In the genomic region with DNA sequence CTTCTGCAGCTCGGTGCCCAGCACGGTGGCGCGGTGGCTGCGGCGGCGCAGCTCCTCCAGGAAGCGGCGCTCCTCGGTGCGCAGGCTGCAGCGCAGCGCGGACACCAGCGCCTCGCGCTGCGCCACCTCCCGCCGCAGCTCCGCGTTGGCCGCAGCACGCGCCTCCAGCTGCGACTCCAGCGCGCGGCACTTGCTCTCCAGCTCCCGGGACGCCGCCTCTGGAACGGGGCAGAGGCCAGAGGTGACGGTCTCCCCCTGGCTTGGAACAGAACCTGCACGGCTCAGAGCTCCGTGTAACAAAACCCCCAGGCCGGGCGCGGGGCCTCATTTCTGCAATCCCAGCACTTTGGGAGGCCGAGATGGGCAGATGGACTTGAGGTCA, we compare ENCODE assay signal across 1 cellular context.
TF ChIP-seq lines count a peak whose summit lies in the region.

No MANE protein-coding gene starts in this region.

TF ChIP-seq in WTC11, 78 proteins besides CTCF, POLR2A, EP300 and RAD21 (continued from another document and continues in another):
- TF ChIP-seq CBFB (CRISPR knock-in tag; IDR thresholded peaks at IDR 0.05; ENCODE audit: low read depth) (no peak; the same call in 1 of the 2 replicates), ELF4 (CRISPR knock-in tag; IDR thresholded peaks at IDR 0.05; ENCODE audit: low read depth) (0 out of 2 replicates have a peak, but pooled peaks have one; percentile 21), ZBTB21 (CRISPR knock-in tag; IDR thresholded peaks at IDR 0.05; ENCODE audit: borderline replicate concordance) (peak; percentile 86), ETV6 (CRISPR knock-in tag; IDR thresholded peaks at IDR 0.05) (peak; percentile 78), JUN (CRISPR knock-in tag; IDR thresholded peaks at IDR 0.05) (0 out of 2 replicates have a peak, but pooled peaks have one; percentile 31), RELA (CRISPR knock-in tag; IDR thresholded peaks at IDR 0.05; ENCODE audit: borderline replicate concordance) (peak; percentile 89), GRHL2 (CRISPR knock-in tag; IDR thresholded peaks at IDR 0.05; ENCODE audit: insufficient replicate concordance, severe bottlenecking) (no peak), FOXJ3 (CRISPR knock-in tag; IDR thresholded peaks at IDR 0.05; ENCODE audit: borderline replicate concordance) (no peak), SMAD3 (CRISPR knock-in tag; IDR thresholded peaks at IDR 0.05; ENCODE audit: borderline replicate concordance) (peak; percentile 66; the same call in 1 of the 2 replicates), ATF1 (CRISPR knock-in tag; IDR thresholded peaks at IDR 0.05) (no peak), SP1 (CRISPR knock-in tag; conservative IDR thresholded peaks at IDR 0.05) (peak; percentile 67), ZNF219 (CRISPR knock-in tag; IDR thresholded peaks at IDR 0.05; ENCODE audit: borderline replicate concordance) (no peak; the same call in 1 of the 2 replicates), SMAD4 (CRISPR knock-in tag; IDR thresholded peaks at IDR 0.05) (no peak), ZNF232 (CRISPR knock-in tag; IDR thresholded peaks at IDR 0.05) (no peak), EMX1 (CRISPR knock-in tag; IDR thresholded peaks at IDR 0.05) (no peak), ZNF423 (CRISPR knock-in tag; IDR thresholded peaks at IDR 0.05) (no peak), ZNF416 (CRISPR knock-in tag; IDR thresholded peaks at IDR 0.05) (no peak), FOXP1 (CRISPR knock-in tag; IDR thresholded peaks at IDR 0.05; ENCODE audit: borderline replicate concordance) (peak; percentile 91), TEAD1 (CRISPR knock-in tag; IDR thresholded peaks at IDR 0.05) (peak; percentile 88)
- TF ChIP-seq, protein P1, sequence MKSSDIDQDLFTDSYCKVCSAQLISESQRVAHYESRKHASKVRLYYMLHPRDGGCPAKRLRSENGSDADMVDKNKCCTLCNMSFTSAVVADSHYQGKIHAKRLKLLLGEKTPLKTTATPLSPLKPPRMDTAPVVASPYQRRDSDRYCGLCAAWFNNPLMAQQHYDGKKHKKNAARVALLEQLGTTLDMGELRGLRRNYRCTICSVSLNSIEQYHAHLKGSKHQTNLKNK (CRISPR knock-in tag; IDR thresholded peaks at IDR 0.05): no peak
- TF ChIP-seq, protein P2, sequence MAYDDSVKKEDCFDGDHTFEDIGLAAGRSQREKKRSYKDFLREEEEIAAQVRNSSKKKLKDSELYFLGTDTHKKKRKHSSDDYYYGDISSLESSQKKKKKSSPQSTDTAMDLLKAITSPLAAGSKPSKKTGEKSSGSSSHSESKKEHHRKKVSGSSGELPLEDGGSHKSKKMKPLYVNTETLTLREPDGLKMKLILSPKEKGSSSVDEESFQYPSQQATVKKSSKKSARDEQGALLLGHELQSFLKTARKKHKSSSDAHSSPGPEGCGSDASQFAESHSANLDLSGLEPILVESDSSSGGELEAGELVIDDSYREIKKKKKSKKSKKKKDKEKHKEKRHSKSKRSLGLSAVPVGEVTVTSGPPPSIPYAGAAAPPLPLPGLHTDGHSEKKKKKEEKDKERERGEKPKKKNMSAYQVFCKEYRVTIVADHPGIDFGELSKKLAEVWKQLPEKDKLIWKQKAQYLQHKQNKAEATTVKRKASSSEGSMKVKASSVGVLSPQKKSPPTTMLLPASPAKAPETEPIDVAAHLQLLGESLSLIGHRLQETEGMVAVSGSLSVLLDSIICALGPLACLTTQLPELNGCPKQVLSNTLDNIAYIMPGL (CRISPR knock-in tag; IDR thresholded peaks at IDR 0.05): peak; percentile 84; the same call in 1 of the 2 replicates
- TF ChIP-seq, protein P3, sequence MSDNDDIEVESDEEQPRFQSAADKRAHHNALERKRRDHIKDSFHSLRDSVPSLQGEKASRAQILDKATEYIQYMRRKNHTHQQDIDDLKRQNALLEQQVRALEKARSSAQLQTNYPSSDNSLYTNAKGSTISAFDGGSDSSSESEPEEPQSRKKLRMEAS (CRISPR knock-in tag; IDR thresholded peaks at IDR 0.05): peak; percentile 92; the same call in 1 of the 2 replicates
- TF ChIP-seq, protein P4, sequence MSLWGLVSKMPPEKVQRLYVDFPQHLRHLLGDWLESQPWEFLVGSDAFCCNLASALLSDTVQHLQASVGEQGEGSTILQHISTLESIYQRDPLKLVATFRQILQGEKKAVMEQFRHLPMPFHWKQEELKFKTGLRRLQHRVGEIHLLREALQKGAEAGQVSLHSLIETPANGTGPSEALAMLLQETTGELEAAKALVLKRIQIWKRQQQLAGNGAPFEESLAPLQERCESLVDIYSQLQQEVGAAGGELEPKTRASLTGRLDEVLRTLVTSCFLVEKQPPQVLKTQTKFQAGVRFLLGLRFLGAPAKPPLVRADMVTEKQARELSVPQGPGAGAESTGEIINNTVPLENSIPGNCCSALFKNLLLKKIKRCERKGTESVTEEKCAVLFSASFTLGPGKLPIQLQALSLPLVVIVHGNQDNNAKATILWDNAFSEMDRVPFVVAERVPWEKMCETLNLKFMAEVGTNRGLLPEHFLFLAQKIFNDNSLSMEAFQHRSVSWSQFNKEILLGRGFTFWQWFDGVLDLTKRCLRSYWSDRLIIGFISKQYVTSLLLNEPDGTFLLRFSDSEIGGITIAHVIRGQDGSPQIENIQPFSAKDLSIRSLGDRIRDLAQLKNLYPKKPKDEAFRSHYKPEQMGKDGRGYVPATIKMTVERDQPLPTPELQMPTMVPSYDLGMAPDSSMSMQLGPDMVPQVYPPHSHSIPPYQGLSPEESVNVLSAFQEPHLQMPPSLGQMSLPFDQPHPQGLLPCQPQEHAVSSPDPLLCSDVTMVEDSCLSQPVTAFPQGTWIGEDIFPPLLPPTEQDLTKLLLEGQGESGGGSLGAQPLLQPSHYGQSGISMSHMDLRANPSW (CRISPR knock-in tag; conservative IDR thresholded peaks at IDR 0.05; ENCODE audit: low read depth): no peak
- TF ChIP-seq, protein P5, sequence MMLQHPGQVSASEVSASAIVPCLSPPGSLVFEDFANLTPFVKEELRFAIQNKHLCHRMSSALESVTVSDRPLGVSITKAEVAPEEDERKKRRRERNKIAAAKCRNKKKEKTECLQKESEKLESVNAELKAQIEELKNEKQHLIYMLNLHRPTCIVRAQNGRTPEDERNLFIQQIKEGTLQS (CRISPR knock-in tag; conservative IDR thresholded peaks at IDR 0.05): no peak
- TF ChIP-seq, protein P6, sequence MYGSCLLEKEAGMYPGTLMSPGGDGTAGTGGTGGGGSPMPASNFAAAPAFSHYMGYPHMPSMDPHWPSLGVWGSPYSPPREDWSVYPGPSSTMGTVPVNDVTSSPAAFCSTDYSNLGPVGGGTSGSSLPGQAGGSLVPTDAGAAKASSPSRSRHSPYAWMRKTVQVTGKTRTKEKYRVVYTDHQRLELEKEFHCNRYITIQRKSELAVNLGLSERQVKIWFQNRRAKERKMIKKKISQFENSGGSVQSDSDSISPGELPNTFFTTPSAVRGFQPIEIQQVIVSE (CRISPR knock-in tag; IDR thresholded peaks at IDR 0.05; ENCODE audit: borderline replicate concordance): no peak
- TF ChIP-seq, protein P7, sequence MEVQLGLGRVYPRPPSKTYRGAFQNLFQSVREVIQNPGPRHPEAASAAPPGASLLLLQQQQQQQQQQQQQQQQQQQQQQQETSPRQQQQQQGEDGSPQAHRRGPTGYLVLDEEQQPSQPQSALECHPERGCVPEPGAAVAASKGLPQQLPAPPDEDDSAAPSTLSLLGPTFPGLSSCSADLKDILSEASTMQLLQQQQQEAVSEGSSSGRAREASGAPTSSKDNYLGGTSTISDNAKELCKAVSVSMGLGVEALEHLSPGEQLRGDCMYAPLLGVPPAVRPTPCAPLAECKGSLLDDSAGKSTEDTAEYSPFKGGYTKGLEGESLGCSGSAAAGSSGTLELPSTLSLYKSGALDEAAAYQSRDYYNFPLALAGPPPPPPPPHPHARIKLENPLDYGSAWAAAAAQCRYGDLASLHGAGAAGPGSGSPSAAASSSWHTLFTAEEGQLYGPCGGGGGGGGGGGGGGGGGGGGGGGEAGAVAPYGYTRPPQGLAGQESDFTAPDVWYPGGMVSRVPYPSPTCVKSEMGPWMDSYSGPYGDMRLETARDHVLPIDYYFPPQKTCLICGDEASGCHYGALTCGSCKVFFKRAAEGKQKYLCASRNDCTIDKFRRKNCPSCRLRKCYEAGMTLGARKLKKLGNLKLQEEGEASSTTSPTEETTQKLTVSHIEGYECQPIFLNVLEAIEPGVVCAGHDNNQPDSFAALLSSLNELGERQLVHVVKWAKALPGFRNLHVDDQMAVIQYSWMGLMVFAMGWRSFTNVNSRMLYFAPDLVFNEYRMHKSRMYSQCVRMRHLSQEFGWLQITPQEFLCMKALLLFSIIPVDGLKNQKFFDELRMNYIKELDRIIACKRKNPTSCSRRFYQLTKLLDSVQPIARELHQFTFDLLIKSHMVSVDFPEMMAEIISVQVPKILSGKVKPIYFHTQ (CRISPR knock-in tag; IDR thresholded peaks at IDR 0.05): no peak
- TF ChIP-seq, protein P8, sequence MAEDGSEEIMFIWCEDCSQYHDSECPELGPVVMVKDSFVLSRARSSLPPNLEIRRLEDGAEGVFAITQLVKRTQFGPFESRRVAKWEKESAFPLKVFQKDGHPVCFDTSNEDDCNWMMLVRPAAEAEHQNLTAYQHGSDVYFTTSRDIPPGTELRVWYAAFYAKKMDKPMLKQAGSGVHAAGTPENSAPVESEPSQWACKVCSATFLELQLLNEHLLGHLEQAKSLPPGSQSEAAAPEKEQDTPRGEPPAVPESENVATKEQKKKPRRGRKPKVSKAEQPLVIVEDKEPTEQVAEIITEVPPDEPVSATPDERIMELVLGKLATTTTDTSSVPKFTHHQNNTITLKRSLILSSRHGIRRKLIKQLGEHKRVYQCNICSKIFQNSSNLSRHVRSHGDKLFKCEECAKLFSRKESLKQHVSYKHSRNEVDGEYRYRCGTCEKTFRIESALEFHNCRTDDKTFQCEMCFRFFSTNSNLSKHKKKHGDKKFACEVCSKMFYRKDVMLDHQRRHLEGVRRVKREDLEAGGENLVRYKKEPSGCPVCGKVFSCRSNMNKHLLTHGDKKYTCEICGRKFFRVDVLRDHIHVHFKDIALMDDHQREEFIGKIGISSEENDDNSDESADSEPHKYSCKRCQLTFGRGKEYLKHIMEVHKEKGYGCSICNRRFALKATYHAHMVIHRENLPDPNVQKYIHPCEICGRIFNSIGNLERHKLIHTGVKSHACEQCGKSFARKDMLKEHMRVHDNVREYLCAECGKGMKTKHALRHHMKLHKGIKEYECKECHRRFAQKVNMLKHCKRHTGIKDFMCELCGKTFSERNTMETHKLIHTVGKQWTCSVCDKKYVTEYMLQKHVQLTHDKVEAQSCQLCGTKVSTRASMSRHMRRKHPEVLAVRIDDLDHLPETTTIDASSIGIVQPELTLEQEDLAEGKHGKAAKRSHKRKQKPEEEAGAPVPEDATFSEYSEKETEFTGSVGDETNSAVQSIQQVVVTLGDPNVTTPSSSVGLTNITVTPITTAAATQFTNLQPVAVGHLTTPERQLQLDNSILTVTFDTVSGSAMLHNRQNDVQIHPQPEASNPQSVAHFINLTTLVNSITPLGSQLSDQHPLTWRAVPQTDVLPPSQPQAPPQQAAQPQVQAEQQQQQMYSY (CRISPR knock-in tag; IDR thresholded peaks at IDR 0.05): peak; percentile 40; the same call in 1 of the 2 replicates
- TF ChIP-seq, protein P9, sequence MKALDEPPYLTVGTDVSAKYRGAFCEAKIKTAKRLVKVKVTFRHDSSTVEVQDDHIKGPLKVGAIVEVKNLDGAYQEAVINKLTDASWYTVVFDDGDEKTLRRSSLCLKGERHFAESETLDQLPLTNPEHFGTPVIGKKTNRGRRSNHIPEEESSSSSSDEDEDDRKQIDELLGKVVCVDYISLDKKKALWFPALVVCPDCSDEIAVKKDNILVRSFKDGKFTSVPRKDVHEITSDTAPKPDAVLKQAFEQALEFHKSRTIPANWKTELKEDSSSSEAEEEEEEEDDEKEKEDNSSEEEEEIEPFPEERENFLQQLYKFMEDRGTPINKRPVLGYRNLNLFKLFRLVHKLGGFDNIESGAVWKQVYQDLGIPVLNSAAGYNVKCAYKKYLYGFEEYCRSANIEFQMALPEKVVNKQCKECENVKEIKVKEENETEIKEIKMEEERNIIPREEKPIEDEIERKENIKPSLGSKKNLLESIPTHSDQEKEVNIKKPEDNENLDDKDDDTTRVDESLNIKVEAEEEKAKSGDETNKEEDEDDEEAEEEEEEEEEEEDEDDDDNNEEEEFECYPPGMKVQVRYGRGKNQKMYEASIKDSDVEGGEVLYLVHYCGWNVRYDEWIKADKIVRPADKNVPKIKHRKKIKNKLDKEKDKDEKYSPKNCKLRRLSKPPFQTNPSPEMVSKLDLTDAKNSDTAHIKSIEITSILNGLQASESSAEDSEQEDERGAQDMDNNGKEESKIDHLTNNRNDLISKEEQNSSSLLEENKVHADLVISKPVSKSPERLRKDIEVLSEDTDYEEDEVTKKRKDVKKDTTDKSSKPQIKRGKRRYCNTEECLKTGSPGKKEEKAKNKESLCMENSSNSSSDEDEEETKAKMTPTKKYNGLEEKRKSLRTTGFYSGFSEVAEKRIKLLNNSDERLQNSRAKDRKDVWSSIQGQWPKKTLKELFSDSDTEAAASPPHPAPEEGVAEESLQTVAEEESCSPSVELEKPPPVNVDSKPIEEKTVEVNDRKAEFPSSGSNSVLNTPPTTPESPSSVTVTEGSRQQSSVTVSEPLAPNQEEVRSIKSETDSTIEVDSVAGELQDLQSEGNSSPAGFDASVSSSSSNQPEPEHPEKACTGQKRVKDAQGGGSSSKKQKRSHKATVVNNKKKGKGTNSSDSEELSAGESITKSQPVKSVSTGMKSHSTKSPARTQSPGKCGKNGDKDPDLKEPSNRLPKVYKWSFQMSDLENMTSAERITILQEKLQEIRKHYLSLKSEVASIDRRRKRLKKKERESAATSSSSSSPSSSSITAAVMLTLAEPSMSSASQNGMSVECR (CRISPR knock-in tag; IDR thresholded peaks at IDR 0.05; ENCODE audit: borderline replicate concordance): no peak
- TF ChIP-seq, protein P10, sequence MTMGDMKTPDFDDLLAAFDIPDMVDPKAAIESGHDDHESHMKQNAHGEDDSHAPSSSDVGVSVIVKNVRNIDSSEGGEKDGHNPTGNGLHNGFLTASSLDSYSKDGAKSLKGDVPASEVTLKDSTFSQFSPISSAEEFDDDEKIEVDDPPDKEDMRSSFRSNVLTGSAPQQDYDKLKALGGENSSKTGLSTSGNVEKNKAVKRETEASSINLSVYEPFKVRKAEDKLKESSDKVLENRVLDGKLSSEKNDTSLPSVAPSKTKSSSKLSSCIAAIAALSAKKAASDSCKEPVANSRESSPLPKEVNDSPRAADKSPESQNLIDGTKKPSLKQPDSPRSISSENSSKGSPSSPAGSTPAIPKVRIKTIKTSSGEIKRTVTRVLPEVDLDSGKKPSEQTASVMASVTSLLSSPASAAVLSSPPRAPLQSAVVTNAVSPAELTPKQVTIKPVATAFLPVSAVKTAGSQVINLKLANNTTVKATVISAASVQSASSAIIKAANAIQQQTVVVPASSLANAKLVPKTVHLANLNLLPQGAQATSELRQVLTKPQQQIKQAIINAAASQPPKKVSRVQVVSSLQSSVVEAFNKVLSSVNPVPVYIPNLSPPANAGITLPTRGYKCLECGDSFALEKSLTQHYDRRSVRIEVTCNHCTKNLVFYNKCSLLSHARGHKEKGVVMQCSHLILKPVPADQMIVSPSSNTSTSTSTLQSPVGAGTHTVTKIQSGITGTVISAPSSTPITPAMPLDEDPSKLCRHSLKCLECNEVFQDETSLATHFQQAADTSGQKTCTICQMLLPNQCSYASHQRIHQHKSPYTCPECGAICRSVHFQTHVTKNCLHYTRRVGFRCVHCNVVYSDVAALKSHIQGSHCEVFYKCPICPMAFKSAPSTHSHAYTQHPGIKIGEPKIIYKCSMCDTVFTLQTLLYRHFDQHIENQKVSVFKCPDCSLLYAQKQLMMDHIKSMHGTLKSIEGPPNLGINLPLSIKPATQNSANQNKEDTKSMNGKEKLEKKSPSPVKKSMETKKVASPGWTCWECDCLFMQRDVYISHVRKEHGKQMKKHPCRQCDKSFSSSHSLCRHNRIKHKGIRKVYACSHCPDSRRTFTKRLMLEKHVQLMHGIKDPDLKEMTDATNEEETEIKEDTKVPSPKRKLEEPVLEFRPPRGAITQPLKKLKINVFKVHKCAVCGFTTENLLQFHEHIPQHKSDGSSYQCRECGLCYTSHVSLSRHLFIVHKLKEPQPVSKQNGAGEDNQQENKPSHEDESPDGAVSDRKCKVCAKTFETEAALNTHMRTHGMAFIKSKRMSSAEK (CRISPR knock-in tag; IDR thresholded peaks at IDR 0.05; ENCODE audit: borderline replicate concordance): no peak
